In genomic region chr1:115496904-115497527, GRCh38 we compare ENCODE assay signal across 2 cellular contexts.
TF ChIP-seq lines count a peak whose summit lies in the region.

No MANE protein-coding gene starts in this region.

TF ChIP-seq in HCT116, 20 proteins besides CTCF, POLR2A, EP300 and RAD21:
- TF ChIP-seq REST (IDR thresholded peaks at IDR 0.05; ENCODE audit: low read depth), result no peak
- no peak for TF ChIP-seq ZFX (IDR thresholded peaks at IDR 0.05)
- TF ChIP-seq EGR1 (IDR thresholded peaks at IDR 0.05; ENCODE audit: low read depth), result no peak
- TF ChIP-seq JUND (IDR thresholded peaks at IDR 0.05), result no peak
- no peak for TF ChIP-seq CEBPB (IDR thresholded peaks at IDR 0.05; ENCODE audit: low read depth)
- TF ChIP-seq TCF7L2 (IDR thresholded peaks at IDR 0.05; ENCODE audit: borderline replicate concordance, extremely low read depth, insufficient read depth, insufficient read length), result no peak
- no peak for TF ChIP-seq EZH2 (IDR thresholded peaks at IDR 0.05)

TF ChIP-seq in SK-N-SH, 30 proteins besides CTCF, POLR2A, EP300 and RAD21 (continued from another document):
- TF ChIP-seq IRF3 (IDR thresholded peaks at IDR 0.05; ENCODE audit: low read depth, low read length) (no peak), TAF1 (IDR thresholded peaks at IDR 0.05; ENCODE audit: borderline replicate concordance, low read depth, low read length) (no peak), ZBTB33 (IDR thresholded peaks at IDR 0.05; ENCODE audit: borderline replicate concordance, low read depth) (0 out of 2 replicates have a peak, but pooled peaks have one; percentile 18), SMC3 (IDR thresholded peaks at IDR 0.05; ENCODE audit: low read depth, low read length) (no peak), NRF1 (IDR thresholded peaks at IDR 0.05; ENCODE audit: low read depth, low read length) (no peak), YY1 (IDR thresholded peaks at IDR 0.05; ENCODE audit: low read depth) (no peak), EZH2phosphoT487 (IDR thresholded peaks at IDR 0.05; ENCODE audit: borderline replicate concordance, low read depth) (no peak), PBX3 (IDR thresholded peaks at IDR 0.05) (peak; percentile 79), FOSL2 (IDR thresholded peaks at IDR 0.05; ENCODE audit: borderline replicate concordance, low read depth) (peak; percentile 88), USF2 (IDR thresholded peaks at IDR 0.05; ENCODE audit: borderline replicate concordance, low read depth, low read length) (no peak), CHD2 (IDR thresholded peaks at IDR 0.05; ENCODE audit: low read length, partially characterized antibody) (no peak), TEAD4 (IDR thresholded peaks at IDR 0.05; ENCODE audit: borderline replicate concordance, insufficient read depth) (peak; percentile 53; the same call in 1 of the 2 replicates), GATA2 (CRISPR knock-in tag; IDR thresholded peaks at IDR 0.05) (no peak), RXRA (IDR thresholded peaks at IDR 0.05; ENCODE audit: borderline replicate concordance, low read depth) (peak; percentile 69; the same call in 1 of the 2 replicates), JUND (IDR thresholded peaks at IDR 0.05) (peak; percentile 92), ELF1 (IDR thresholded peaks at IDR 0.05) (no peak), RCOR1 (IDR thresholded peaks at IDR 0.05; ENCODE audit: low read length) (no peak), TCF12 (IDR thresholded peaks at IDR 0.05) (peak; percentile 88), USF1 (IDR thresholded peaks at IDR 0.05; ENCODE audit: borderline replicate concordance, low read depth) (no peak), FOXJ3 (CRISPR knock-in tag; IDR thresholded peaks at IDR 0.05) (no peak), GABPA (IDR thresholded peaks at IDR 0.05; ENCODE audit: low read depth) (no peak), FOXM1 (IDR thresholded peaks at IDR 0.05; ENCODE audit: low read depth) (no peak), MEF2A (IDR thresholded peaks at IDR 0.05; ENCODE audit: borderline replicate concordance, low read depth) (no peak), NFIC (IDR thresholded peaks at IDR 0.05; ENCODE audit: borderline replicate concordance) (peak; percentile 72), RFX5 (IDR thresholded peaks at IDR 0.05; ENCODE audit: low read length) (no peak)
